Comparison of ENCODE assay signal across 18 cellular contexts in the genomic region with DNA sequence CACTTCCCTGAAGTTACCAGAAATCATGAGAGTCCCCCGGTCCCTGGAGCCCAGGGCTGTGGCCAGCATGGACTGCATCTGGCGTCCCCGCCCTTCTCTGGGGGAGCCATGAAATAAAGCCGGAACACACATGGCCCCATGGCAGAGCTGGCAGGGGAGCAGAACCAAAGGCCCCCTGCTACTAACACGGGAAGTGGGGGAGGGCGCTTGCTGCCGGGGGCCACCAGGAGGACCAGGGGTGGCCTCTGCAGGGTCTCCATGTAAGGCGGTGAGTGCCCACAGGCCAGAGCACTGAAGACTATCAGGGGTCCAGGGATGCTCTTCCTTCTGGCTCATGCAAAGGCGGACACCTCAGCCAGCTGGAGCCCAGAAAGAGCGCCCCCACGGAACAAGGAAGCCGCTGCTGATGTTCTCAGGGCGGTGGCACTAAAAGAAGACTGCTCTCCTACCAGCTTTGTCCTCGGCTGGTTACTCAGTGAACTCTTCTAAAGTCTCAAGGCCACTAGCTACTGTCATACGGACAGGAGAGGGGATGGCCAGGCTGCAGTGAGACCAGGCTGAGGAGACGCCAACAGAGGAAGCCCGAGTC. TPM values are rescaled to one million over a fixed set of nuclear protein-coding genes. Genes with fewer than 3 reads are reported as not detected.
A peak's percentile ranks its signal among the peaks of the same experiment; 100 is the strongest.
DNase-seq lines count a peak whose midpoint lies in the region; ATAC-seq and TF ChIP-seq lines count a peak whose summit lies in the region.
"Had no signal": no experiment of that assay in that cellular context is flagged by ENCODE, and none has a peak within 500 bp of the region (broad histone marks: within the 10 kb centered on the region; RNA-seq: fewer than 3 reads in every experiment).

No MANE protein-coding gene starts in this region.

- H3K36me3 Mint-ChIP-seq in CD4-positive, alpha-beta T cell (ENCODE audit: low read depth) = peaks cover 88% of the 10 kb centered on the region
- H3K36me3 Mint-ChIP-seq in GM23338 (ENCODE audit: low read depth) (peaks cover 7% of the 10 kb centered on the region; the same call in 2 of the 3 replicates), WTC11 (peaks cover 13% of the 10 kb centered on the region), natural killer cell (no peaks in the 10 kb centered on the region)

- no peak overlapping the region for H2AFZ ChIP-seq in GM23338
- H2AFZ ChIP-seq: hepatocyte had no signal

- no peaks in the 10 kb centered on the region for H3K36me3 ChIP-seq in GM23338 (ENCODE audit: insufficient read depth)

- H3K4me3 Mint-ChIP-seq in CD4-positive, alpha-beta T cell = no peak overlapping the region
- H3K4me3 Mint-ChIP-seq in GM23338 (no peak overlapping the region), WTC11 (no peak overlapping the region), natural killer cell (no peak overlapping the region)

- H4K20me1 ChIP-seq in GM23338 (replicated peaks; ENCODE audit: insufficient read depth) = peaks cover 16% of the 10 kb centered on the region

- DNase-seq in CD4-positive, alpha-beta T cell = no peak
- no peak for DNase-seq in GM23338 (ENCODE audit: low spot score)
- no peak for DNase-seq in WTC11 (ENCODE audit: low spot score)
- no peak for DNase-seq in natural killer cell
- DNase-seq in A172 (ENCODE audit: low spot score) = no peak
- DNase-seq in nucleus accumbens (lab: John Stamatoyannopoulos, UW) = no peak
- DNase-seq: activated CD4-positive, CD25-positive, alpha-beta regulatory T cell; AML-193; NCI-H146; NCI-H2171; NCI-H526 treated with DMSO at 0.1 percent for 48 hours; retina; SIG-M5 had no signal

- no peaks in the 10 kb centered on the region for H3K27me3 Mint-ChIP-seq in CD4-positive, alpha-beta T cell
- H3K27me3 Mint-ChIP-seq in GM23338 (ENCODE audit: insufficient read depth, low read depth, poor library complexity) (peaks cover 9% of the 10 kb centered on the region), WTC11 (ENCODE audit: low read depth) (no peaks in the 10 kb centered on the region), natural killer cell (ENCODE audit: low read depth in 2 of 2) (no peaks in the 10 kb centered on the region)

- H3K9me3 Mint-ChIP-seq in CD4-positive, alpha-beta T cell = no peaks in the 10 kb centered on the region
- H3K9me3 Mint-ChIP-seq in GM23338 (no peaks in the 10 kb centered on the region), WTC11 (no peaks in the 10 kb centered on the region), natural killer cell (no peaks in the 10 kb centered on the region)

- H3K9me2 ChIP-seq in GM23338 (ENCODE audit: insufficient read depth) = no peaks in the 10 kb centered on the region

- peak overlapping the region; percentile 22 for H3K27ac ChIP-seq in CD4-positive, alpha-beta T cell (ENCODE audit: low read depth, low read length)
- no peak overlapping the region for H3K27ac ChIP-seq in GM23338 (ENCODE audit: low read depth)
- H3K27ac ChIP-seq: hepatocyte, HL-60, neutrophil had no signal

- intact Hi-C loops in CD4-positive, alpha-beta T cell (cut with DNase I, micrococcal nuclease) = no loop called here
- intact Hi-C loops in natural killer cell (cut with micrococcal nuclease) = no loop called here

- peaks cover 37% of the 10 kb centered on the region for H3K79me2 ChIP-seq in GM23338 (replicated peaks; ENCODE audit: insufficient read depth)
- H3K79me2 ChIP-seq: hepatocyte had no signal

- no peak overlapping the region for H3K4me2 ChIP-seq in GM23338
- H3K4me2 ChIP-seq: hepatocyte had no signal

- H3F3A ChIP-seq in GM23338 (replicated peaks; ENCODE audit: low read depth) = no peaks in the 10 kb centered on the region

- H3K4me1 Mint-ChIP-seq in CD4-positive, alpha-beta T cell (ENCODE audit: low read depth) = peaks cover 92% of the 10 kb centered on the region
- H3K4me1 Mint-ChIP-seq in GM23338 (peaks cover 33% of the 10 kb centered on the region), WTC11 (peaks cover 34% of the 10 kb centered on the region), natural killer cell (peaks cover 73 to 77% of the 10 kb centered on the region in 2 donors)

- POLR2A ChIA-PET in CD4-positive, alpha-beta T cell (lab: Charles Lee) = interaction anchor here (0.6 to 5.2 kb wide), 2 partner anchors 16 to 60 kb away, joined by 3 to 37 read pairs; partner anchors contain the start of gene CCDC88C
- POLR2A ChIA-PET in WTC11 (lab: Charles Lee) = no interaction called here

- peaks cover 7% of the 10 kb centered on the region; the same call in 1 of the 2 replicates for H3K4me1 ChIP-seq in GM23338 (ENCODE audit: insufficient read depth)

- ATAC-seq in CD4-positive, alpha-beta T cell (ENCODE audit: poor library complexity) = no peak
- no peak for ATAC-seq in GM23338
- ATAC-seq in WTC11 = no peak
- ATAC-seq in natural killer cell = no peak
- ATAC-seq in HG02678 (IDR thresholded peaks at IDR 0.05; ENCODE audit: unreplicated experiment) = no peak

- H3K9me3 ChIP-seq in CD4-positive, alpha-beta T cell (ENCODE audit: control insufficient read depth, low read length) = no peaks in the 10 kb centered on the region
- H3K9me3 ChIP-seq: neutrophil, upper lobe of left lung had no signal

- H3K4me3 ChIP-seq in GM23338 = no peak overlapping the region
- H3K4me3 ChIP-seq: hepatocyte, upper lobe of left lung had no signal

- CTCF ChIA-PET in CD4-positive, alpha-beta T cell (lab: Charles Lee) = interaction anchor here (0.6 kb wide), 1 partner anchor 721 kb away, joined by 4 read pairs; no protein-coding TSS in a partner anchor
- CTCF ChIA-PET in WTC11 (lab: Charles Lee) = interaction anchor here (0.6 to 3.8 kb wide), 5 partner anchors 18 to 195 kb away, joined by 3 to 30 read pairs (median 4); no protein-coding TSS in a partner anchor

- H3K27ac Mint-ChIP-seq in CD4-positive, alpha-beta T cell = peak overlapping the region; percentile 94
- peak overlapping the region; percentile 41; the same call in 1 of the 2 replicates for H3K27ac Mint-ChIP-seq in GM23338
- H3K27ac Mint-ChIP-seq in WTC11 = peak overlapping the region; percentile 59; the same call in 1 of the 2 replicates
- peak overlapping the region; percentile 49 to 96 for H3K27ac Mint-ChIP-seq in natural killer cell

- TF ChIP-seq CTCF in CD4-positive, alpha-beta T cell (IDR thresholded peaks at IDR 0.05) = no peak
- TF ChIP-seq CTCF in GM23338 (conservative IDR thresholded peaks at IDR 0.05; ENCODE audit: low read depth in 2 of 2) (peak in 1 of 2 experiments; percentile 25; a peak in 2 of 4 replicates), WTC11 (IDR thresholded peaks at IDR 0.05) (no peak), natural killer cell (IDR thresholded peaks at IDR 0.05) (no peak)

- H3K27me3 ChIP-seq in CD4-positive, alpha-beta T cell (ENCODE audit: control insufficient read depth, insufficient read depth, low read length) = no peaks in the 10 kb centered on the region
- no peaks in the 10 kb centered on the region for H3K27me3 ChIP-seq in GM23338 (ENCODE audit: insufficient read depth)
- H3K27me3 ChIP-seq: hepatocyte, neutrophil, upper lobe of left lung had no signal

TF ChIP-seq in WTC11, 78 proteins besides CTCF, POLR2A, EP300 and RAD21:
- TF ChIP-seq PREB (CRISPR knock-in tag; IDR thresholded peaks at IDR 0.05; ENCODE audit: borderline replicate concordance) (no peak), SMAD3 (CRISPR knock-in tag; IDR thresholded peaks at IDR 0.05; ENCODE audit: borderline replicate concordance) (no peak), MYBL2 (CRISPR knock-in tag; IDR thresholded peaks at IDR 0.05) (no peak), ZNF219 (CRISPR knock-in tag; IDR thresholded peaks at IDR 0.05; ENCODE audit: borderline replicate concordance) (no peak), ZNF416 (CRISPR knock-in tag; IDR thresholded peaks at IDR 0.05) (no peak), NR1H2 (CRISPR knock-in tag; IDR thresholded peaks at IDR 0.05) (no peak), TCF7 (CRISPR knock-in tag; IDR thresholded peaks at IDR 0.05; ENCODE audit: low read depth) (no peak), MXD4 (CRISPR knock-in tag; IDR thresholded peaks at IDR 0.05; ENCODE audit: borderline replicate concordance) (no peak), NR3C1 (CRISPR knock-in tag; conservative IDR thresholded peaks at IDR 0.05; ENCODE audit: low read depth) (no peak), RELA (CRISPR knock-in tag; IDR thresholded peaks at IDR 0.05; ENCODE audit: borderline replicate concordance) (no peak), ZNF425 (CRISPR knock-in tag; conservative IDR thresholded peaks at IDR 0.05) (no peak), FOXK1 (CRISPR knock-in tag; IDR thresholded peaks at IDR 0.05) (no peak), GTF2I (CRISPR knock-in tag; conservative IDR thresholded peaks at IDR 0.05) (no peak), ZBTB21 (CRISPR knock-in tag; IDR thresholded peaks at IDR 0.05; ENCODE audit: borderline replicate concordance) (no peak)

RNA-seq across cellular contexts. Expression of gene CCDC88C, which starts 59.8 kb away (rescaled TPM):
- 100 to 1,000 TPM; 269 to 287 TPM for total RNA-seq in CD4-positive, alpha-beta T cell
- total RNA-seq in GM23338 (2014; rRNA removed; shearing (Covaris generic)) = 42.1 and 60.7 TPM in 2 replicates
- polyA plus RNA-seq in GM23338 (2016; fragmentation: Nextera tagmentation; extraction: Ambion mirVana) = 20.8 and 23.6 TPM in 2 replicates
- total RNA-seq in WTC11 (2021) = 46.4 to 64.8 TPM (median 46.6 TPM) in 3 replicates
- total RNA-seq in natural killer cell = 100 to 1,000 TPM; 432 to 516 (median 438) TPM
- total RNA-seq in A172 (2014; rRNA removed; shearing (Covaris generic)) = 2.5 and 4.7 TPM in 2 replicates

Comparison
In these comparisons a context has a peak if more than half of its experiments do, and no peak if none do; other contexts are left out.
1. H3K27ac Mint-ChIP-seq: peak in every context shown above with its lines; median percentile 94 in CD4-positive, alpha-beta T cell; 72 in natural killer cell; 59 in WTC11; 41 in GM23338.